28 cellular contexts compared by ENCODE assay signal in the genomic region with DNA sequence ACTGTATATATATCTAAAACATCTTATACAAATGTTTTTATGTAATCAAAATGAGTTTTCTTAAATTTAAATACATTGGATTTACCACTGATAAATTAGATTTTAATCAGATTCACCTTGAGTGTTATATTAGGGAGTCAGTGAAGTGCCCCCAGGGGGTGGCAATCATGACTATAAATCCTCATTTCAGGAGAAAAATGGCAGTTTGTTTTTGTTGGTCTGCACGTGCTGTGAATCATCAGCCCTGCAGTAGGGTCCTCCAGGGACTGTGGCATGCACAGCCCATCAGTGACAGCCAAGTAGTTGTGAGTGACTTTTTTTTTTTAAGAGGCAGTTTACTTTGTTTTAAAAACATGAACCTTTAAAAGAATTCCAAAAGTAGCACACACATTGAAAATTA.
A peak's percentile ranks its signal among the peaks of the same experiment; 100 is the strongest.
DNase-seq lines count a peak whose midpoint lies in the region; ATAC-seq, FAIRE-seq and TF ChIP-seq lines count a peak whose summit lies in the region.
"Had no signal": no experiment of that assay in that cellular context is flagged by ENCODE, and none has a peak within 500 bp of the region (broad histone marks: within the 10 kb centered on the region; RNA-seq: fewer than 3 reads in every experiment).

No MANE protein-coding gene starts in this region.

- H3K36me3 ChIP-seq in smooth muscle cell (ENCODE audit: low read depth) (no peaks in the 10 kb centered on the region), heart left ventricle (no peaks in the 10 kb centered on the region)
- H3K36me3 ChIP-seq: lower lobe of right lung, pancreas, right atrium auricular region, spleen had no signal

- intact Hi-C loops in heart left ventricle (cut with DNase I), result no loop called here

- no peaks in the 10 kb centered on the region for H3K9me3 ChIP-seq in smooth muscle cell (replicated peaks; ENCODE audit: low read depth)
- no peaks in the 10 kb centered on the region for H3K9me3 ChIP-seq in heart left ventricle
- H3K9me3 ChIP-seq: lower lobe of right lung, pancreas, right atrium auricular region, spleen had no signal

- no peak for FAIRE-seq in GM12892 (lab: Jason Lieb, UNC)
- FAIRE-seq: pancreas had no signal

- H3K4me1 ChIP-seq in smooth muscle cell (ENCODE audit: low read depth) (peaks cover 8% of the 10 kb centered on the region), heart left ventricle (peaks cover 0 to 29% (median 6%) of the 10 kb centered on the region in 12 donors)
- H3K4me1 ChIP-seq: Caco-2 had no signal

- no peak overlapping the region for H3K4me2 ChIP-seq in smooth muscle cell

- no peak for TF ChIP-seq POLR2A in GM12892 (IDR thresholded peaks at IDR 0.05; ENCODE audit: low read depth, low read length)
- no peak for TF ChIP-seq POLR2A in heart left ventricle (IDR thresholded peaks at IDR 0.05)

- TF ChIP-seq CTCF in fibroblast of mammary gland (conservative IDR thresholded peaks at IDR 0.05; ENCODE audit: control insufficient read depth, insufficient read depth, low read depth, low read length) (no peak), smooth muscle cell (IDR thresholded peaks at IDR 0.05; ENCODE audit: borderline replicate concordance, insufficient read depth, poor library complexity, severe bottlenecking) (no peak), heart left ventricle (IDR thresholded peaks at IDR 0.05) (no peak)

- H3K27me3 ChIP-seq in smooth muscle cell (ENCODE audit: low read depth), result no peaks in the 10 kb centered on the region
- no peaks in the 10 kb centered on the region for H3K27me3 ChIP-seq in heart left ventricle
- H3K27me3 ChIP-seq: pancreas, right atrium auricular region, spleen had no signal

- no peak overlapping the region for H2AFZ ChIP-seq in smooth muscle cell (ENCODE audit: low read depth)

- H4K20me1 ChIP-seq in smooth muscle cell (ENCODE audit: low read depth), result peaks cover 99% of the 10 kb centered on the region

- H3K9ac ChIP-seq in smooth muscle cell (ENCODE audit: low read depth), result no peak overlapping the region

- DNase-seq in A172 (ENCODE audit: low spot score), result peak; percentile 19
- peak; percentile 63 for DNase-seq in EH (ENCODE audit: low read depth)
- peak; percentile 28 for DNase-seq in fibroblast of mammary gland (ENCODE audit: low read depth)
- DNase-seq in smooth muscle cell (lab: John Stamatoyannopoulos, UW; ENCODE audit: unreplicated experiment), result no peak
- no peak for DNase-seq in GM12892 (ENCODE audit: insufficient read length)
- no peak for DNase-seq in heart left ventricle
- DNase-seq: ACHN; activated CD4-positive, alpha-beta T cell treated with anti-CD3 and anti-CD28 coated beads, Interleukin-2, amount 10 ng/mL, durations not matched to agents 24 days and 14 days; activated T-cell treated with anti-CD3 and anti-CD28 coated beads, Interleukin-2, amount 50 U/mL, for 24 hours; C1 segment of cervical spinal cord; Caco-2; cerebellar nuclear complex; DMS79 treated with DMSO at 0.1 percent for 48 hours; head of caudate nucleus; kidney glomerular epithelial cell; lower lobe of right lung; NCI-H1105 treated with DMSO at 0.1 percent for 48 hours; NCI-H2081; nephron progenitor cell; pancreas; spleen; stimulated activated CD4-positive, alpha-beta T cell treated with anti-CD3 and anti-CD28 coated beads, Interleukin-2, amount 100 ng/mL, for 48 hours; trophoblast cell had no signal

- H3K27ac ChIP-seq in smooth muscle cell (ENCODE audit: low read depth) (no peak overlapping the region), heart left ventricle (no peak overlapping the region)
- H3K27ac ChIP-seq: lower lobe of right lung, pancreas, right atrium auricular region, spleen, VCaP had no signal

- H3F3A ChIP-seq in smooth muscle cell (ENCODE audit: low read depth), result no peaks in the 10 kb centered on the region

- WGBS in smooth muscle cell (ENCODE audit: low lambda C conversion rate), result 4% methylated on average over 1 of the region's 1 CpG
- 22 to 58% (median 42%) methylated on average over 1 of the region's 1 CpG for WGBS in heart left ventricle, 4 donors

- ATAC-seq in HG03432 (IDR thresholded peaks at IDR 0.05; ENCODE audit: unreplicated experiment), result no peak
- ATAC-seq in heart left ventricle, result no peak
- ATAC-seq: GM12878, lower lobe of right lung, pancreas had no signal

- H3K79me2 ChIP-seq in smooth muscle cell (ENCODE audit: low read depth), result peaks cover 100% of the 10 kb centered on the region

- H3K4me3 ChIP-seq in fibroblast of mammary gland (ENCODE audit: control insufficient read depth, low read depth, low read length) (no peak overlapping the region), smooth muscle cell (no peak overlapping the region), heart left ventricle (no peak overlapping the region)
- H3K4me3 ChIP-seq: GM12878, lower lobe of right lung, pancreas, right atrium auricular region, spleen had no signal

TF ChIP-seq in PFSK-1, 5 proteins besides CTCF, POLR2A, EP300 and RAD21:
- peak; percentile 49 for TF ChIP-seq FOXP2 (optimal IDR thresholded peaks at IDR 0.05; ENCODE audit: borderline replicate concordance, extremely low read depth, extremely low read length, insufficient read depth)
- 0 out of 2 replicates have a peak, but pooled peaks have one; percentile 27 for TF ChIP-seq SIN3A (IDR thresholded peaks at IDR 0.05; ENCODE audit: borderline replicate concordance, insufficient read depth, low read length)
- TF ChIP-seq TAF1 (IDR thresholded peaks at IDR 0.05; ENCODE audit: borderline replicate concordance, insufficient read depth, low read length), result no peak
- TF ChIP-seq POLR2AphosphoS5 (IDR thresholded peaks at IDR 0.05; ENCODE audit: low read depth, low read length), result no peak

Comparison
In these comparisons a context has a peak if more than half of its experiments do, and no peak if none do; other contexts are left out.
1. DNase-seq: peak in A172 (single experiment), EH (single experiment) and fibroblast of mammary gland (single experiment); none in smooth muscle cell (single experiment), GM12892 (single experiment) and heart left ventricle (0 of 5).